8 cellular contexts compared by ENCODE assay signal in the genomic region with DNA sequence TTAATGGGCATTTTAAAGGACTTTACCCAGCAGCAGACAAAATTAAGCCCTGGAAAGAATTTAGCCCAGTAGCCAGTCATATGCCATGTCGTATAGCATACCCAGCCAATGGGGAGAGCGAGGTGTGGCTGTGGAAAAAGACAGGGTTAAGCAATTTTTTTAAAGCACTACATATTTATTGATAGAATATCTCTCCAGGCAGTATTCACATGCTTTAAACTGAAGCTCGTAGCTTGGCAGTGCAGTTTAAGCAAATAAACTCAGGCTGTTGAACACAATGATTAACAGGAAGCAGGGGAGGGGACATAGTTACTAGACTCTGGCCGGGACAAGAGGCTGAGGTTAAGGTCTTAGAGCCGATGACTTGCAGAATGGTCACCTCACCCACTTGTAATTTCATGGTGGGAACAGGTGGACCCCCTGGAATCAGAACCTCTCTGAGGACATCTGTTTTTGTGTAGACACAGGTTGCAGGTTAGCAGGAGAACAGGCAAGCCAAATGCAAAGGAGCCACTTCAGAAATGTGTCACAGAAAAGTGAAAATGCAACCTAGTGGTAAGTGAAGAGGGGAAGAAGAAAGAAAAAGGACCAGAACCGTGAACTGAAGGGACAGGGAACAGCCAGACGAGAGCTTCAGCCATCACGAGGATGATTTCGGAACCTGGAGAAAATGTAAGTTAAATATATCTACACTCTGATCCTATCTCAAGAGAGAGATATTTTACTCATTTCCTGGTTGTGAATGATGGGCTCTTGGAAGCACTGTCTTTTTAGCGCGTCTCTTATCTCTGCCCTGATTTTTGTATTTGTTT. TPM values are rescaled to one million over a fixed set of nuclear protein-coding genes. Genes with fewer than 3 reads are reported as not detected.
DNase-seq lines count a peak whose midpoint lies in the region; ATAC-seq and TF ChIP-seq lines count a peak whose summit lies in the region.

No MANE protein-coding gene starts in this region.

- H3K27ac Mint-ChIP-seq in H9: peak overlapping the region in 2 of 3 experiments; percentile 49 to 50; a peak in 1 of 7 replicates
- H3K27ac Mint-ChIP-seq in activated CD4-positive, alpha-beta T cell treated with anti-CD3 and anti-CD28 coated beads, Interleukin-2, amount 10 ng/mL, durations not matched to agents 7 days and 5 days: peak overlapping the region; percentile 92

- no peaks in the 10 kb centered on the region for H3K36me3 ChIP-seq in gastroesophageal sphincter

- H3K4me1 Mint-ChIP-seq in H9: peaks cover 19 to 22% of the 10 kb centered on the region in 2 experiments
- peaks cover 53% of the 10 kb centered on the region for H3K4me1 Mint-ChIP-seq in activated CD4-positive, alpha-beta T cell treated with anti-CD3 and anti-CD28 coated beads, Interleukin-2, amount 10 ng/mL, durations not matched to agents 7 days and 5 days

- H3K4me3 ChIP-seq in gastroesophageal sphincter: peak overlapping the region; percentile 5 to 42

- CTCF ChIA-PET in activated CD4-positive, alpha-beta T cell treated with anti-CD3 and anti-CD28 coated beads, Interleukin-2, amount 10 ng/mL, durations not matched to agents 7 days and 5 days (lab: Charles Lee): interaction anchor here (0.7 to 1.3 kb wide), 3 partner anchors 8 to 155 kb away, joined by 3 to 4 read pairs (median 3); no protein-coding TSS in a partner anchor

- ATAC-seq in GM18505 (IDR thresholded peaks at IDR 0.05; ENCODE audit: unreplicated experiment) (peak; percentile 43), gastroesophageal sphincter (peak; percentile 49), sciatic nerve (peak; percentile 56)

- no peak overlapping the region for H3K27ac ChIP-seq in H9 (ENCODE audit: insufficient read length, low read depth, low read length)
- H3K27ac ChIP-seq in gastroesophageal sphincter: peak overlapping the region in 3 of 4 donors; percentile 46 to 61 (median 60)

- H4K20me1 ChIP-seq in H9 (ENCODE audit: control insufficient read depth, insufficient read depth, insufficient read length): no peaks in the 10 kb centered on the region

- H3K56ac ChIP-seq in H9 (ENCODE audit: insufficient read length, low read depth, low read length): no peak overlapping the region

- H4K5ac ChIP-seq in H9 (ENCODE audit: insufficient read length, low read depth, low read length): no peak overlapping the region

- peaks cover 8% of the 10 kb centered on the region; the same call in 1 of the 2 replicates for H3K4me1 ChIP-seq in H9 (ENCODE audit: insufficient read depth, low read length)
- peaks cover 0 to 54% (median 0%) of the 10 kb centered on the region in 3 donors for H3K4me1 ChIP-seq in gastroesophageal sphincter

- H4K8ac ChIP-seq in H9 (replicated peaks; ENCODE audit: insufficient read length, low read depth, low read length): no peak overlapping the region

- no peaks in the 10 kb centered on the region for H3K23me2 ChIP-seq in H9 (ENCODE audit: insufficient read length, low read depth, low read length, poor library complexity, severe bottlenecking)

- POLR2A ChIA-PET in activated CD4-positive, alpha-beta T cell treated with anti-CD3 and anti-CD28 coated beads, Interleukin-2, amount 10 ng/mL, durations not matched to agents 7 days and 5 days (lab: Charles Lee): interaction anchor here (0.6 kb wide), 1 partner anchor 17 kb away, joined by 3 read pairs; no protein-coding TSS in a partner anchor

- no peak overlapping the region for H3K4ac ChIP-seq in H9 (ENCODE audit: low read depth, low read length)

- H2BK20ac ChIP-seq in H9 (ENCODE audit: low read depth, low read length, poor library complexity, severe bottlenecking): no peak overlapping the region

- no peaks in the 10 kb centered on the region for H3K27me3 Mint-ChIP-seq in H9 (ENCODE audit: low read depth)
- H3K27me3 Mint-ChIP-seq in activated CD4-positive, alpha-beta T cell treated with anti-CD3 and anti-CD28 coated beads, Interleukin-2, amount 10 ng/mL, durations not matched to agents 7 days and 5 days: no peaks in the 10 kb centered on the region

- H3K14ac ChIP-seq in H9 (ENCODE audit: insufficient read depth, low read length): no peak overlapping the region

- TF ChIP-seq EP300 in gastroesophageal sphincter (IDR thresholded peaks at IDR 0.05): no peak

- no peak overlapping the region for H2AK5ac ChIP-seq in H9 (ENCODE audit: insufficient read length, low read length)

- H2AFZ ChIP-seq in H9 (ENCODE audit: low read length): no peak overlapping the region

- no peaks in the 10 kb centered on the region for H3K9me3 Mint-ChIP-seq in H9
- H3K9me3 Mint-ChIP-seq in activated CD4-positive, alpha-beta T cell treated with anti-CD3 and anti-CD28 coated beads, Interleukin-2, amount 10 ng/mL, durations not matched to agents 7 days and 5 days: no peaks in the 10 kb centered on the region

- no CpG with 5 or more reads among the region's 11 CpGs for WGBS in H9 (ENCODE audit: extremely low coverage, insufficient read length, low lambda C conversion rate)
- WGBS in gastroesophageal sphincter (ENCODE audit: low coverage in 1 of 2), 2 donors: 37 to 42% methylated on average over 11 of the region's 11 CpGs

- no peaks in the 10 kb centered on the region for H3K27me3 ChIP-seq in H9 (ENCODE audit: insufficient read depth, low read length)
- H3K27me3 ChIP-seq in gastroesophageal sphincter: no peaks in the 10 kb centered on the region

- no peak overlapping the region for H3K9ac ChIP-seq in H9 (ENCODE audit: extremely low read depth, insufficient read length, low read length)

- H3T11ph ChIP-seq in H9 (ENCODE audit: low read length): no peak overlapping the region

- H2BK5ac ChIP-seq in H9 (ENCODE audit: insufficient read length, low read length): no peak overlapping the region

- H2BK15ac ChIP-seq in H9 (ENCODE audit: low read depth, low read length): no peak overlapping the region

- no peak overlapping the region for H3K18ac ChIP-seq in H9 (ENCODE audit: insufficient read length, low read depth, low read length)

- H2BK120ac ChIP-seq in H9 (ENCODE audit: low read depth, low read length, poor library complexity, severe bottlenecking): no peak overlapping the region

- TF ChIP-seq POLR2A in GM18505 (IDR thresholded peaks at IDR 0.05; ENCODE audit: borderline replicate concordance, extremely low read depth, insufficient read depth, insufficient read length) (peak; percentile 66), gastroesophageal sphincter (IDR thresholded peaks at IDR 0.05) (no peak)

- H3K36me3 Mint-ChIP-seq in H9 (ENCODE audit: insufficient read depth in 1 of 3, low read depth in 3 of 3): no peaks in the 10 kb centered on the region
- H3K36me3 Mint-ChIP-seq in activated CD4-positive, alpha-beta T cell treated with anti-CD3 and anti-CD28 coated beads, Interleukin-2, amount 10 ng/mL, durations not matched to agents 7 days and 5 days (ENCODE audit: low read depth): peaks cover 17% of the 10 kb centered on the region

- H3K4me2 ChIP-seq in H9 (ENCODE audit: insufficient read depth, insufficient read length, low read length): peak overlapping the region; percentile 22

- H3K23ac ChIP-seq in H9 (ENCODE audit: insufficient read length, low read depth, low read length): no peak overlapping the region

- no peaks in the 10 kb centered on the region for H3K79me1 ChIP-seq in H9 (ENCODE audit: insufficient read depth, low read depth, low read length, poor library complexity, severe bottlenecking)

- TF ChIP-seq CTCF in H9 (conservative IDR thresholded peaks at IDR 0.05) (no peak), gastroesophageal sphincter (IDR thresholded peaks at IDR 0.05) (no peak)

- intact Hi-C loops in sciatic nerve (cut with DNase I): no loop called here

- H2BK12ac ChIP-seq in H9 (ENCODE audit: insufficient read length, low read depth, low read length): no peak overlapping the region

- DNase-seq in H9 (peak; percentile 30), M059J (ENCODE audit: low read depth) (peak; percentile 83), sciatic nerve (ENCODE audit: low spot score) (no peak), NCI-H1694 treated with DMSO at 0.1 percent for 48 hours (lab: John Stamatoyannopoulos, UW) (no peak), OCI-M2 (lab: John Stamatoyannopoulos, UW; ENCODE audit: unreplicated experiment) (no peak)
- DNase-seq in activated CD4-positive, alpha-beta T cell treated with anti-CD3 and anti-CD28 coated beads, Interleukin-2, amount 10 ng/mL, durations not matched to agents 7 days and 5 days: peak; percentile 46

- H3K4me3 Mint-ChIP-seq in H9: no peak overlapping the region
- peak overlapping the region; percentile 85 for H3K4me3 Mint-ChIP-seq in activated CD4-positive, alpha-beta T cell treated with anti-CD3 and anti-CD28 coated beads, Interleukin-2, amount 10 ng/mL, durations not matched to agents 7 days and 5 days

- H4K91ac ChIP-seq in H9 (ENCODE audit: insufficient read length, low read depth, low read length): no peak overlapping the region

- no peaks in the 10 kb centered on the region for H3K79me2 ChIP-seq in H9 (ENCODE audit: insufficient read depth, low read length)

- no peaks in the 10 kb centered on the region for H3K9me3 ChIP-seq in H9 (ENCODE audit: control insufficient read depth, low read depth, low read length)
- H3K9me3 ChIP-seq in gastroesophageal sphincter: no peaks in the 10 kb centered on the region

RNA-seq across cellular contexts. Expression of gene GCNT2, which starts 7.2 kb away (rescaled TPM):
- total RNA-seq in H9 (2021) (41.3 and 41.7 TPM in 2 replicates), gastroesophageal sphincter (10 to 100 TPM; 14.9 to 36.7 (median 23.6) TPM), sciatic nerve (2.6 TPM)
- total RNA-seq in M059J (2014; rRNA removed; shearing (Covaris generic)): 22.2 and 22.5 TPM in 2 replicates
- total RNA-seq in activated CD4-positive, alpha-beta T cell treated with anti-CD3 and anti-CD28 coated beads, Interleukin-2, amount 10 ng/mL, durations not matched to agents 7 days and 5 days: 1 to 10 TPM; 5.0 to 5.5 TPM

Comparison
In these comparisons a context has a peak if more than half of its experiments do, and no peak if none do; other contexts are left out.
1. DNase-seq: peak in H9 (single experiment), M059J (single experiment) and activated CD4-positive, alpha-beta T cell treated with anti-CD3 and anti-CD28 coated beads, Interleukin-2, amount 10 ng/mL, durations not matched to agents 7 days and 5 days (single experiment); none in sciatic nerve (single experiment), NCI-H1694 treated with DMSO at 0.1 percent for 48 hours (single experiment) and OCI-M2 (single experiment).
2. Peak in every context shown above with its lines, with median percentiles within 50 percentile points of each other: ATAC-seq.